Comparison of ENCODE assay signal across 8 cellular contexts in the genomic region with DNA sequence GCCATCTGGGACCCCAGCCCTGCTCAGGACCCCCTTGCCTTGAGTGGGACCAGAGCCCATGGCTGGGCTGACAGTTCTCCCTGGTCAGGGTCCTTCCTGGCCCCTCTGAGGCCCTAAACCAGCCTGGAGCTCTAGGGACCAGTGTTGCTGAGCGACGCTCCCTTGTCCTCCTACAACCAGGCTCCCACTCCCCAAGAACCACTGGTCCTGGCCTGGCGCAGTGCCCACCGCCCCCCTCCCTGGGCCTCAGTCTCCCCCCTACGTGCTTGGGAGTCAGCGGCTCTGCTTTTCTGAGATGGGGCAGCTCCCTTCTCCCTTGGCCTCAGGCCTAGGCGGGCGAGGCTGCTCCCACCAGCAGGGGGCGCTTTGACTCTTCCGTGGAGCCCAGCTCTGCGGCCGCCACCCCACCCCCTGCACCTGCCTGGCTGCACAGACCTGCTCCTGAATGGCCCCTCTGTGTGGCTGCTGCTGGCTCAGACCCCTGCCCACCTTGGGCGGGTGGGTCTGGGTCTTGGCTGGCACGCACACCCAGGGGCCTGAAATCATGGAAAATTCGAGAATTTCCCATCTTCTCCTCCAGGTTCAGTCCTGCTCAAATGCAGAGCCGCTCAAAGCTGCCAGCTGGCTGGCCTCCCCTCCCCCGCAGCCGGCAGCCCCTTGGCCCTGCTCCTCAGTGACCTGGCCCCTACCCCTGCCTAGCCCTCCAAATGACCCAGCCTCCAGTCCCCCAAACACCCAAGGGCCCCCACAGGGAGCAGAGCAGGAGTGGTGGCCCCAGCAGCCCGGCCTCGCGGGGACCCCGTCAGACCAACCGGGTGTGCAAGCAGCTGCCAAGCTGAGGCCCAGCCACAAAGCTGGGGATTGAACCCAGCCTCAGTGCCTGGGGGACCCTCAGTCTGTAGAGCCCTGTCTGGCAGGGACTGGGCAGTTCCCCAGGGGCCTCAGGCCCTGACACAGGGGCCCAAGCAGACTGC. TPM values are rescaled to one million over a fixed set of nuclear protein-coding genes. Genes with fewer than 3 reads are reported as not detected.
A peak's percentile ranks its signal among the peaks of the same experiment; 100 is the strongest.
DNase-seq lines count a peak whose midpoint lies in the region; ATAC-seq and TF ChIP-seq lines count a peak whose summit lies in the region.

No MANE protein-coding gene starts in this region.

- peak; percentile 8 for TF ChIP-seq POLR2A in GM15510 (IDR thresholded peaks at IDR 0.05; ENCODE audit: borderline replicate concordance, extremely low read depth, insufficient read length)
- no peak for TF ChIP-seq POLR2A in gastrocnemius medialis (IDR thresholded peaks at IDR 0.05)

- H3K36me3 ChIP-seq in right atrium auricular region (peaks cover 13% of the 10 kb centered on the region), gastrocnemius medialis (no peaks in the 10 kb centered on the region)

- DNase-seq in M059J (ENCODE audit: low read depth): peak; percentile 46
- DNase-seq in T-helper 17 cell: peak; percentile 61 to 78 (median 69)
- peak; percentile 53 for DNase-seq in amniotic epithelial cell (ENCODE audit: low read depth)
- DNase-seq in right atrium auricular region (ENCODE audit: low spot score): no peak
- peak; percentile 59 to 81 for DNase-seq in gastrocnemius medialis
- no peak for DNase-seq in NCI-H524 treated with DMSO at 0.1 percent for 48 hours (lab: John Stamatoyannopoulos, UW)

- H3K27ac ChIP-seq in 22Rv1 (no peak overlapping the region), right atrium auricular region (peak overlapping the region; percentile 91 to 95), gastrocnemius medialis (peak overlapping the region; percentile 84 to 89 (median 88))

- no peaks in the 10 kb centered on the region for H3K27me3 Mint-ChIP-seq in T-helper 17 cell

- H3K4me3 Mint-ChIP-seq in T-helper 17 cell: no peak overlapping the region

- TF ChIP-seq CTCF in 22Rv1 (IDR thresholded peaks at IDR 0.05) (peak; percentile 94), right atrium auricular region (IDR thresholded peaks at IDR 0.05) (peak; percentile 87 to 97), gastrocnemius medialis (IDR thresholded peaks at IDR 0.05 in 4 of 5, conservative IDR thresholded peaks at IDR 0.05 in 1 of 5) (peak; percentile 86 to 98 (median 97))

- no peaks in the 10 kb centered on the region for H3K36me3 Mint-ChIP-seq in T-helper 17 cell (ENCODE audit: low read depth)

- peak overlapping the region; percentile 4 for H3K27ac Mint-ChIP-seq in T-helper 17 cell

- ATAC-seq in T-helper 17 cell (peak; percentile 91), gastrocnemius medialis (peak; percentile 85 to 91)

- in situ Hi-C loops in gastrocnemius medialis (cut with MboI; ENCODE audit: low sequenced_read_pairs in 4 of 4): loop anchor here in 1 of 4 donors (25.0 kb wide), 1 partner anchor 280 kb away; a partner anchor contains a TSS

- H3K4me1 ChIP-seq in right atrium auricular region: peaks cover 0 to 49% of the 10 kb centered on the region in 2 donors
- peaks cover 31% of the 10 kb centered on the region in 2 donors for H3K4me1 ChIP-seq in gastrocnemius medialis

- H3K9me3 ChIP-seq in T-helper 17 cell (ENCODE audit: control insufficient read depth, low read length, poor library complexity, severe bottlenecking) (no peaks in the 10 kb centered on the region), right atrium auricular region (no peaks in the 10 kb centered on the region), gastrocnemius medialis (no peaks in the 10 kb centered on the region)

- intact Hi-C loops in gastrocnemius medialis (cut with DNase I; ENCODE audit: low total_unique reads): loop anchor here (1.0 to 5.0 kb wide), 3 partner anchors 34 to 270 kb away; a partner anchor contains a TSS

- H3K4me1 Mint-ChIP-seq in T-helper 17 cell: peaks cover 13% of the 10 kb centered on the region

- H3K27me3 ChIP-seq in right atrium auricular region: no peaks in the 10 kb centered on the region
- H3K27me3 ChIP-seq in gastrocnemius medialis: no peaks in the 10 kb centered on the region

- H3K4me3 ChIP-seq in right atrium auricular region: no peak overlapping the region
- no peak overlapping the region for H3K4me3 ChIP-seq in gastrocnemius medialis

RNA-seq across cellular contexts. Expression of a gene that starts 9.1 kb away (rescaled TPM):
- total RNA-seq in M059J (2014; rRNA removed; shearing (Covaris generic)): not detected in 2 replicates
- total RNA-seq in T-helper 17 cell: not detected
- total RNA-seq in right atrium auricular region: under 1 TPM in 1 of 2 donors, not detected in 1; 0.33 TPM
- total RNA-seq in gastrocnemius medialis: 1 to 10 TPM in 2 of 4 donors, under 1 TPM in 2; 0.16 to 2.3 (median 1.0) TPM

RNA-seq across cellular contexts. Expression of a gene that starts 29.7 kb away (rescaled TPM):
- total RNA-seq in M059J (2014; rRNA removed; shearing (Covaris generic)): 1.8 and 4.0 TPM in 2 replicates
- total RNA-seq in T-helper 17 cell: 100 to 1,000 TPM; 297 to 299 TPM
- total RNA-seq in right atrium auricular region: 10 to 100 TPM in 1 of 2 donors, 1 to 10 TPM in 1; 7.9 to 12.1 TPM
- 10 to 100 TPM in 1 of 4 donors, 1 to 10 TPM in 3; 3.0 to 13.5 (median 5.5) TPM for total RNA-seq in gastrocnemius medialis

RNA-seq across cellular contexts. Expression of a gene that starts 37.0 kb away (rescaled TPM):
- total RNA-seq in M059J (2014; rRNA removed; shearing (Covaris generic)): not detected in 2 replicates
- 1 to 10 TPM; 7.4 to 8.9 TPM for total RNA-seq in T-helper 17 cell
- 10 to 100 TPM; 12.8 to 16.4 TPM for total RNA-seq in right atrium auricular region
- total RNA-seq in gastrocnemius medialis: 1,000 to 10,000 TPM; 1,260 to 3,441 (median 1,835) TPM

RNA-seq across cellular contexts. Expression of a gene that starts 43.8 kb away (rescaled TPM):
- not detected in 2 replicates for total RNA-seq in M059J (2014; rRNA removed; shearing (Covaris generic))
- total RNA-seq in T-helper 17 cell (not detected), right atrium auricular region (not detected), gastrocnemius medialis (1,000 to 10,000 TPM; 1,499 to 3,728 (median 2,254) TPM)

RNA-seq across cellular contexts. Expression of a gene that starts 47.8 kb away (rescaled TPM):
- not detected in 2 replicates for total RNA-seq in M059J (2014; rRNA removed; shearing (Covaris generic))
- not detected for total RNA-seq in T-helper 17 cell
- total RNA-seq in right atrium auricular region: not detected
- total RNA-seq in gastrocnemius medialis: not detected

Comparison
In these comparisons a context has a peak if more than half of its experiments do, and no peak if none do; other contexts are left out.
1. DNase-seq: peak in M059J (single experiment), T-helper 17 cell (3 of 3), amniotic epithelial cell (single experiment) and gastrocnemius medialis (2 of 2); none in right atrium auricular region (single experiment) and NCI-H524 treated with DMSO at 0.1 percent for 48 hours (single experiment).
2. RNA of a gene that starts 29.7 kb away (total RNA-seq): 297 to 299 TPM in T-helper 17 cell; 7.9 to 12.1 TPM in right atrium auricular region, 3.0 to 13.5 TPM in gastrocnemius medialis and 1.8 to 4.0 TPM in M059J; every median in the first group is over 10 times any median in the second.
3. RNA of a gene that starts 37.0 kb away (total RNA-seq): 1,260 to 3,441 TPM in gastrocnemius medialis; 12.8 to 16.4 TPM in right atrium auricular region, 7.4 to 8.9 TPM in T-helper 17 cell and not detected in M059J; every median in the first group is over 10 times any median in the second.
4. Peak in every context shown above with its lines, with median percentiles within 50 percentile points of each other: CTCF ChIP-seq.